In genomic region chr11:66313321-66314185, GRCh38 we compare ENCODE assay signal across 8 cellular contexts. TPM values are rescaled to one million over a fixed set of nuclear protein-coding genes. Genes with fewer than 3 reads are reported as not detected.
DNase-seq lines count a peak whose midpoint lies in the region; ATAC-seq and TF ChIP-seq lines count a peak whose summit lies in the region.

No MANE protein-coding gene starts in this region.

- H3K4me2 ChIP-seq in OCI-LY3 (ENCODE audit: low read length), result peak overlapping the region; percentile 59

- H3K9me3 Mint-ChIP-seq in endodermal cell, result peaks cover under 1% of the 10 kb centered on the region
- H3K9me3 Mint-ChIP-seq in natural killer cell treated with Interleukin-12 subunit alpha and Interleukin-12 subunit beta and Interleukin-15 and Interleukin-18, amount 100 ng/mL, for 72 hours, result no peaks in the 10 kb centered on the region

- peak; percentile 45 for DNase-seq in BE2C
- peak; percentile 87 for DNase-seq in endodermal cell
- peak; percentile 54 for DNase-seq in natural killer cell treated with Interleukin-12 subunit alpha and Interleukin-12 subunit beta and Interleukin-15 and Interleukin-18, amount 100 ng/mL, for 72 hours (ENCODE audit: low spot score)
- no peak for DNase-seq in mesenteric fat pad (ENCODE audit: low spot score)
- no peak for DNase-seq in epidermal melanocyte (ENCODE audit: insufficient read length, low spot score)

- H3K27me3 ChIP-seq in BE2C (no peaks in the 10 kb centered on the region), OCI-LY3 (ENCODE audit: low read depth, low read length) (no peaks in the 10 kb centered on the region; the same call in 1 of the 2 replicates), endodermal cell (ENCODE audit: control insufficient read depth, insufficient read depth, low read length, poor library complexity, severe bottlenecking) (no peaks in the 10 kb centered on the region)

- peak overlapping the region; percentile 72 for H3K4me3 Mint-ChIP-seq in endodermal cell
- peak overlapping the region; percentile 89 for H3K4me3 Mint-ChIP-seq in natural killer cell treated with Interleukin-12 subunit alpha and Interleukin-12 subunit beta and Interleukin-15 and Interleukin-18, amount 100 ng/mL, for 72 hours

- peaks cover 21% of the 10 kb centered on the region for H3K27me3 Mint-ChIP-seq in endodermal cell (ENCODE audit: insufficient read depth)
- H3K27me3 Mint-ChIP-seq in natural killer cell treated with Interleukin-12 subunit alpha and Interleukin-12 subunit beta and Interleukin-15 and Interleukin-18, amount 100 ng/mL, for 72 hours, result peaks cover 12 to 13% of the 10 kb centered on the region in 2 donors

- H3K36me3 Mint-ChIP-seq in endodermal cell (ENCODE audit: low read depth), result no peaks in the 10 kb centered on the region
- no peaks in the 10 kb centered on the region for H3K36me3 Mint-ChIP-seq in natural killer cell treated with Interleukin-12 subunit alpha and Interleukin-12 subunit beta and Interleukin-15 and Interleukin-18, amount 100 ng/mL, for 72 hours

- no peak overlapping the region for H2AFZ ChIP-seq in OCI-LY3 (ENCODE audit: low read depth, low read length)

- no peak overlapping the region for H3K9ac ChIP-seq in OCI-LY3 (ENCODE audit: low read length)
- peak overlapping the region; percentile 15 for H3K9ac ChIP-seq in endodermal cell (ENCODE audit: extremely low read depth, low read length, poor library complexity, severe bottlenecking)

- H3K4me1 Mint-ChIP-seq in endodermal cell, result peaks cover 9% of the 10 kb centered on the region
- peaks cover 17 to 24% of the 10 kb centered on the region in 2 donors for H3K4me1 Mint-ChIP-seq in natural killer cell treated with Interleukin-12 subunit alpha and Interleukin-12 subunit beta and Interleukin-15 and Interleukin-18, amount 100 ng/mL, for 72 hours (ENCODE audit: low read depth in 2 of 2)

- H4K20me1 ChIP-seq in OCI-LY3 (ENCODE audit: insufficient read depth, low read length), result no peaks in the 10 kb centered on the region

- no peaks in the 10 kb centered on the region for H3K79me2 ChIP-seq in OCI-LY3 (ENCODE audit: low read length)

- H3K27ac ChIP-seq in OCI-LY3 (ENCODE audit: low read length) (no peak overlapping the region), endodermal cell (ENCODE audit: low read depth, low read length) (peak overlapping the region; percentile 98)

- 40 to 44% methylated on average over 2 to 38 of the region's 38 CpGs for WGBS in endodermal cell (ENCODE audit: insufficient coverage in 1 of 2, insufficient read length in 1 of 2), 2 experiments

- no peak for ATAC-seq in natural killer cell treated with Interleukin-12 subunit alpha and Interleukin-12 subunit beta and Interleukin-15 and Interleukin-18, amount 100 ng/mL, for 72 hours
- no peak for ATAC-seq in HG03139 (IDR thresholded peaks at IDR 0.05; ENCODE audit: unreplicated experiment)
- ATAC-seq in GM21528 (IDR thresholded peaks at IDR 0.05; ENCODE audit: low FRiP score, unreplicated experiment), result no peak

- no peaks in the 10 kb centered on the region for H3K36me3 ChIP-seq in BE2C
- H3K36me3 ChIP-seq in OCI-LY3 (replicated peaks; ENCODE audit: low read depth, low read length), result no peaks in the 10 kb centered on the region
- H3K36me3 ChIP-seq in endodermal cell (ENCODE audit: control insufficient read depth, insufficient read depth, low read length), result no peaks in the 10 kb centered on the region

- peak overlapping the region; percentile 95 for H3K27ac Mint-ChIP-seq in endodermal cell
- peak overlapping the region in 1 of 2 donors; percentile 43 for H3K27ac Mint-ChIP-seq in natural killer cell treated with Interleukin-12 subunit alpha and Interleukin-12 subunit beta and Interleukin-15 and Interleukin-18, amount 100 ng/mL, for 72 hours

- TF ChIP-seq CTCF in BE2C (IDR thresholded peaks at IDR 0.05; ENCODE audit: low read depth, low read length), result peak; percentile 40
- no peak for TF ChIP-seq CTCF in OCI-LY3 (IDR thresholded peaks at IDR 0.05; ENCODE audit: low read depth, low read length)
- peak; percentile 65 for TF ChIP-seq CTCF in endodermal cell (conservative IDR thresholded peaks at IDR 0.05)

- H3K4me1 ChIP-seq in BE2C (peaks cover 39% of the 10 kb centered on the region), OCI-LY3 (ENCODE audit: low read length) (peaks cover 16% of the 10 kb centered on the region), endodermal cell (ENCODE audit: control insufficient read depth, insufficient read depth, low read length) (peaks cover 3% of the 10 kb centered on the region)

- H3K4me3 ChIP-seq in BE2C (ENCODE audit: low read depth, low read length) (peak overlapping the region; percentile 62), OCI-LY3 (ENCODE audit: low read length) (peak overlapping the region; percentile 69), endodermal cell (ENCODE audit: low read length) (peak overlapping the region; percentile 75)

- H3K9me3 ChIP-seq in BE2C (no peaks in the 10 kb centered on the region), OCI-LY3 (ENCODE audit: insufficient read depth, low read length) (no peaks in the 10 kb centered on the region), endodermal cell (ENCODE audit: control insufficient read depth, low read length) (no peaks in the 10 kb centered on the region)

RNA-seq across cellular contexts. Expression of gene CD248, which starts 3.3 kb away (rescaled TPM):
- 93.0 TPM for polyA plus RNA-seq in BE2C (2012; ENCODE audit: insufficient read depth, insufficient read length, low read depth)
- total RNA-seq in endodermal cell (under 1 TPM; 0.33 to 0.40 TPM), mesenteric fat pad (810 TPM)
- 4.7 TPM for polyA plus RNA-seq in endodermal cell (2013, experiment 1 of 2)
- polyA plus RNA-seq in endodermal cell (2013, experiment 2 of 2), result 5.5 TPM
- total RNA-seq in natural killer cell treated with Interleukin-12 subunit alpha and Interleukin-12 subunit beta and Interleukin-15 and Interleukin-18, amount 100 ng/mL, for 72 hours, result under 1 TPM; 0.10 to 0.59 TPM

RNA-seq across cellular contexts. Expression of gene TMEM151A, which starts 21.9 kb away (rescaled TPM):
- 16.8 TPM for polyA plus RNA-seq in BE2C (2012; ENCODE audit: insufficient read depth, insufficient read length, low read depth)
- total RNA-seq in endodermal cell, result under 1 TPM in 1 of 2 donors, not detected in 1; 0.20 TPM
- polyA plus RNA-seq in endodermal cell (2013, experiment 1 of 2), result 0.50 TPM
- polyA plus RNA-seq in endodermal cell (2013, experiment 2 of 2), result 0.41 TPM
- not detected for total RNA-seq in natural killer cell treated with Interleukin-12 subunit alpha and Interleukin-12 subunit beta and Interleukin-15 and Interleukin-18, amount 100 ng/mL, for 72 hours
- 0.19 TPM for total RNA-seq in mesenteric fat pad

RNA-seq across cellular contexts. Expression of gene RIN1, which starts 22.7 kb away (rescaled TPM):
- polyA plus RNA-seq in BE2C (2012; ENCODE audit: insufficient read depth, insufficient read length, low read depth), result 18.0 TPM
- total RNA-seq in endodermal cell (1 to 10 TPM; 2.2 to 2.6 TPM), mesenteric fat pad (6.5 TPM)
- polyA plus RNA-seq in endodermal cell (2013, experiment 1 of 2), result 3.6 TPM
- polyA plus RNA-seq in endodermal cell (2013, experiment 2 of 2), result 4.0 TPM
- 1 to 10 TPM in 1 of 2 donors, under 1 TPM in 1; 0.43 to 2.1 TPM for total RNA-seq in natural killer cell treated with Interleukin-12 subunit alpha and Interleukin-12 subunit beta and Interleukin-15 and Interleukin-18, amount 100 ng/mL, for 72 hours

RNA-seq across cellular contexts. Expression of gene YIF1A, which starts 24.6 kb away (rescaled TPM):
- 314 TPM for polyA plus RNA-seq in BE2C (2012; ENCODE audit: insufficient read depth, insufficient read length, low read depth)
- total RNA-seq in endodermal cell, result 10 to 100 TPM; 70.6 to 80.1 TPM
- 55.2 TPM for polyA plus RNA-seq in endodermal cell (2013, experiment 1 of 2)
- 51.0 TPM for polyA plus RNA-seq in endodermal cell (2013, experiment 2 of 2)
- 10 to 100 TPM; 62.7 to 76.1 TPM for total RNA-seq in natural killer cell treated with Interleukin-12 subunit alpha and Interleukin-12 subunit beta and Interleukin-15 and Interleukin-18, amount 100 ng/mL, for 72 hours
- total RNA-seq in mesenteric fat pad, result 81.7 TPM

RNA-seq across cellular contexts. Expression of gene BRMS1, which starts 31.4 kb away (rescaled TPM):
- 109 TPM for polyA plus RNA-seq in BE2C (2012; ENCODE audit: insufficient read depth, insufficient read length, low read depth)
- total RNA-seq in endodermal cell (10 to 100 TPM; 38.7 to 40.3 TPM), mesenteric fat pad (31.8 TPM)
- 29.5 TPM for polyA plus RNA-seq in endodermal cell (2013, experiment 1 of 2)
- polyA plus RNA-seq in endodermal cell (2013, experiment 2 of 2), result 30.5 TPM
- total RNA-seq in natural killer cell treated with Interleukin-12 subunit alpha and Interleukin-12 subunit beta and Interleukin-15 and Interleukin-18, amount 100 ng/mL, for 72 hours, result 10 to 100 TPM; 53.2 to 64.5 TPM

Comparison
In these comparisons a context has a peak if more than half of its experiments do, and no peak if none do; other contexts are left out.
1. DNase-seq: peak in BE2C (single experiment), endodermal cell (single experiment) and natural killer cell treated with Interleukin-12 subunit alpha and Interleukin-12 subunit beta and Interleukin-15 and Interleukin-18, amount 100 ng/mL, for 72 hours (single experiment); none in mesenteric fat pad (single experiment) and epidermal melanocyte (single experiment).
2. RNA of gene CD248, which starts 3.3 kb away (total RNA-seq): 810 TPM in mesenteric fat pad (single experiment); 0.10 to 0.59 TPM in natural killer cell treated with Interleukin-12 subunit alpha and Interleukin-12 subunit beta and Interleukin-15 and Interleukin-18, amount 100 ng/mL, for 72 hours and 0.33 to 0.40 TPM in endodermal cell; every median in the first group is over 100 times any median in the second.
3. Peak in every context shown above with its lines, with median percentiles within 50 percentile points of each other: H3K4me3 ChIP-seq.